ENCODE assay signal across 28 cellular contexts in genomic region chr16:35745821-35746248, GRCh38.
"Had no signal": no experiment of that assay in that cellular context is flagged by ENCODE, and none has a peak within 500 bp of the region (broad histone marks: within the 10 kb centered on the region; RNA-seq: fewer than 3 reads in every experiment).

No MANE protein-coding gene starts in this region.

- H3K27ac ChIP-seq: brain microvascular endothelial cell, cardiac muscle cell, KMS-11, VCaP had no signal

- DNase-seq: activated CD4-positive, alpha-beta memory T cell treated with anti-CD3 and anti-CD28 coated beads for 36 hours; activated CD4-positive, alpha-beta T cell treated with anti-CD3 and anti-CD28 coated beads, Interleukin-2, amount 10 ng/mL, durations not matched to agents 7 days and 5 days; activated CD4-positive, CD25-positive, alpha-beta regulatory T cell; activated CD8-positive, alpha-beta memory T cell treated with anti-CD3 and anti-CD28 coated beads, Interleukin-2, amount 50 U/mL, for 4 hours; activated gamma-delta T cell treated with Interleukin-2 at 50 U/mL for 16 hours; activated naive CD4-positive, alpha-beta T cell treated with anti-CD3 and anti-CD28 coated beads, Interleukin-2, amount 10 ng/mL, durations not matched to agents 7 days and 5 days; activated naive CD8-positive, alpha-beta T cell treated with anti-CD3 and anti-CD28 coated beads for 36 hours; activated T-cell treated with anti-CD3 and anti-CD28 coated beads, Interleukin-2, amount 50 U/mL, for 72 hours; brain microvascular endothelial cell; MV-4-11; NCI-H1092 treated with DMSO at 0.1 percent for 48 hours; NCI-H1417 treated with DMSO at 0.1 percent for 48 hours; NCI-H1694; NCI-H2029; NCI-H2107; NCI-H345; NCI-H510A; NCI-H526 treated with DMSO at 0.1 percent for 48 hours; NCI-H82; RPMI8226; SHP77; T-cell; T-helper 2 cell; T1000 had no signal

- FAIRE-seq: TTC549 had no signal

- H3K4me2 ChIP-seq: KMS-11 had no signal

- H3K36me3 ChIP-seq: brain microvascular endothelial cell, cardiac muscle cell had no signal

- H3K27me3 ChIP-seq: brain microvascular endothelial cell, cardiac muscle cell had no signal

- H3K4me3 ChIP-seq: cardiac muscle cell had no signal
